In genomic region chr14:100110801-100111200, GRCh38 we compare ENCODE assay signal across 21 cellular contexts. TPM values are rescaled to one million over a fixed set of nuclear protein-coding genes. Genes with fewer than 3 reads are reported as not detected.
"Had no signal": no experiment of that assay in that cellular context is flagged by ENCODE, and none has a peak within 500 bp of the region (broad histone marks: within the 10 kb centered on the region; RNA-seq: fewer than 3 reads in every experiment).

No MANE protein-coding gene starts in this region.

- DNase-seq: activated CD4-positive, alpha-beta T cell treated with anti-CD3 and anti-CD28 coated beads for 1 hour; activated CD8-positive, alpha-beta memory T cell treated with anti-CD3 and anti-CD28 coated beads, Interleukin-2, amount 10 ng/mL, durations not matched to agents 7 days and 5 days; activated effector memory CD4-positive, alpha-beta T cell treated with Interleukin-2 at 50 U/mL for 16 hours; anterior cingulate cortex; central memory CD4-positive, alpha-beta T cell; colonic mucosa; endodermal cell; foreskin fibroblast; left cardiac atrium; mesenchymal stem cell; mucosa of descending colon; naive B cell; sigmoid colon; stimulated activated CD4-positive, alpha-beta T cell treated with anti-CD3 and anti-CD28 coated beads, Interleukin-4, amount 100 ng/mL, for 4 hours; stimulated activated naive CD4-positive, alpha-beta T cell; WERI-Rb-1 had no signal

- H3K27me3 Mint-ChIP-seq: activated CD8-positive, alpha-beta memory T cell treated with anti-CD3 and anti-CD28 coated beads, Interleukin-2, amount 10 ng/mL, durations not matched to agents 7 days and 5 days; brain; naive B cell had no signal

- H3K4me3 ChIP-seq: colonic mucosa, mucosa of descending colon, sigmoid colon had no signal

- H3K36me3 ChIP-seq: colonic mucosa, neutrophil, sigmoid colon had no signal

- H3K9me3 ChIP-seq: colonic mucosa, mucosa of descending colon, neutrophil, sigmoid colon had no signal

- H3K4me3 Mint-ChIP-seq: activated CD8-positive, alpha-beta memory T cell treated with anti-CD3 and anti-CD28 coated beads, Interleukin-2, amount 10 ng/mL, durations not matched to agents 7 days and 5 days; brain; endodermal cell; naive B cell had no signal

- H3K27ac ChIP-seq: colonic mucosa, epithelial cell of prostate, neutrophil, parathyroid adenoma, sigmoid colon, WERI-Rb-1 had no signal

- H3K9me3 Mint-ChIP-seq: brain, endodermal cell, naive B cell had no signal

- H3K27me3 ChIP-seq: colonic mucosa, neutrophil, sigmoid colon had no signal

- ATAC-seq: activated CD8-positive, alpha-beta memory T cell treated with anti-CD3 and anti-CD28 coated beads, Interleukin-2, amount 10 ng/mL, durations not matched to agents 7 days and 5 days; left cardiac atrium; mucosa of descending colon had no signal

- H3K27ac Mint-ChIP-seq: brain, endodermal cell, naive B cell had no signal

- H3K4me1 ChIP-seq: colonic mucosa had no signal

- H3K36me3 Mint-ChIP-seq: brain had no signal

RNA-seq across cellular contexts. Expression of gene DEGS2, which starts 48.6 kb away (rescaled TPM):
- total RNA-seq: activated CD8-positive, alpha-beta memory T cell treated with anti-CD3 and anti-CD28 coated beads, Interleukin-2, amount 10 ng/mL, durations not matched to agents 7 days and 5 days; glomerular endothelial cell had no signal
